Comparison of ENCODE assay signal across 12 cellular contexts in genomic region chr14:89283327-89284060, GRCh38.
DNase-seq lines count a peak whose midpoint lies in the region; ATAC-seq and TF ChIP-seq lines count a peak whose summit lies in the region.
"Had no signal": no experiment of that assay in that cellular context is flagged by ENCODE, and none has a peak within 500 bp of the region (broad histone marks: within the 10 kb centered on the region; RNA-seq: fewer than 3 reads in every experiment).

No MANE protein-coding gene starts in this region.

- DNase-seq in stimulated activated naive CD4-positive, alpha-beta T cell treated with Interleukin-2 at 50 U/mL for 16 hours (lab: John Stamatoyannopoulos, UW): peak; percentile 6
- DNase-seq in stimulated activated naive CD4-positive, alpha-beta T cell (lab: John Stamatoyannopoulos, UW): no peak
- DNase-seq in activated T-helper 2 cell treated with anti-CD3 and anti-CD28 coated beads, Interferon-gamma antibody, Interleukin-2, Interleukin-4, amounts not matched to agents 10 μg/mL and 5 μg/mL and 100 μg/mL, durations not matched to agents 14 hours and 24 hours and 36 hours (ENCODE audit: low spot score): no peak
- DNase-seq in osteoblast (ENCODE audit: insufficient read length, low spot score, missing footprints): no peak
- no peak for DNase-seq in germinal center (ENCODE audit: low spot score)
- DNase-seq in body of pancreas: no peak
- no peak for DNase-seq in DMS53 treated with DMSO at 0.1 percent for 48 hours (lab: John Stamatoyannopoulos, UW; ENCODE audit: unreplicated experiment)
- DNase-seq: PC-9 had no signal

- no peak for TF ChIP-seq POLR2A in body of pancreas (IDR thresholded peaks at IDR 0.05)

- no peaks in the 10 kb centered on the region for H4K20me1 ChIP-seq in osteoblast (ENCODE audit: insufficient read depth, low read length)

- no peaks in the 10 kb centered on the region for H3K27me3 Mint-ChIP-seq in activated T-helper 2 cell treated with anti-CD3 and anti-CD28 coated beads, Interferon-gamma antibody, Interleukin-2, Interleukin-4, amounts not matched to agents 10 μg/mL and 5 μg/mL and 100 μg/mL, durations not matched to agents 14 hours and 24 hours and 36 hours (ENCODE audit: low read depth)

- no peak for TF ChIP-seq CTCF in osteoblast (IDR thresholded peaks at IDR 0.05; ENCODE audit: extremely low read depth, low read depth, low read length)
- no peak for TF ChIP-seq CTCF in body of pancreas (IDR thresholded peaks at IDR 0.05)

- H3K27ac ChIP-seq in osteoblast (ENCODE audit: low read depth, low read length) (no peak overlapping the region), body of pancreas (no peak overlapping the region)
- H3K27ac ChIP-seq: BLaER1 treated with 17β-estradiol and CSF1 and Interleukin-3, amounts not matched to agents 10 nM and 100 nM; PC-9; tibial nerve had no signal

- no peaks in the 10 kb centered on the region for H3K27me3 ChIP-seq in osteoblast (ENCODE audit: insufficient read depth, low read length)
- no peaks in the 10 kb centered on the region for H3K27me3 ChIP-seq in body of pancreas
- H3K27me3 ChIP-seq: BLaER1 treated with 17β-estradiol and CSF1 and Interleukin-3, amounts not matched to agents 10 nM and 100 nM; tibial nerve had no signal

- H3K9me3 ChIP-seq in osteoblast (ENCODE audit: low read depth, low read length) (no peaks in the 10 kb centered on the region), body of pancreas (no peaks in the 10 kb centered on the region)
- H3K9me3 ChIP-seq: tibial nerve had no signal

- intact Hi-C loops in activated T-helper 2 cell treated with anti-CD3 and anti-CD28 coated beads, Interferon-gamma antibody, Interleukin-2, Interleukin-4, amounts not matched to agents 10 μg/mL and 5 μg/mL and 100 μg/mL, durations not matched to agents 14 hours and 24 hours and 36 hours (cut with micrococcal nuclease): no loop called here
- intact Hi-C loops in body of pancreas (cut with DNase I): no loop called here

- peaks cover 80% of the 10 kb centered on the region for H3K4me1 Mint-ChIP-seq in activated T-helper 2 cell treated with anti-CD3 and anti-CD28 coated beads, Interferon-gamma antibody, Interleukin-2, Interleukin-4, amounts not matched to agents 10 μg/mL and 5 μg/mL and 100 μg/mL, durations not matched to agents 14 hours and 24 hours and 36 hours (ENCODE audit: low read depth)

- ATAC-seq in HG03066 (IDR thresholded peaks at IDR 0.05; ENCODE audit: low read depth, unreplicated experiment) (peak; percentile 90), body of pancreas (no peak)
- ATAC-seq: K562 had no signal

- peak overlapping the region; percentile 80 for H3K27ac Mint-ChIP-seq in activated T-helper 2 cell treated with anti-CD3 and anti-CD28 coated beads, Interferon-gamma antibody, Interleukin-2, Interleukin-4, amounts not matched to agents 10 μg/mL and 5 μg/mL and 100 μg/mL, durations not matched to agents 14 hours and 24 hours and 36 hours

- peak overlapping the region; percentile 7 for H3K4me3 Mint-ChIP-seq in activated T-helper 2 cell treated with anti-CD3 and anti-CD28 coated beads, Interferon-gamma antibody, Interleukin-2, Interleukin-4, amounts not matched to agents 10 μg/mL and 5 μg/mL and 100 μg/mL, durations not matched to agents 14 hours and 24 hours and 36 hours (ENCODE audit: low read depth)

- no peak overlapping the region for H2AFZ ChIP-seq in osteoblast (ENCODE audit: low read length)
- H2AFZ ChIP-seq: PC-9 had no signal

- H3K4me2 ChIP-seq in osteoblast (ENCODE audit: insufficient read depth, low read length): no peak overlapping the region
- H3K4me2 ChIP-seq: BLaER1 treated with 17β-estradiol and CSF1 and Interleukin-3, amounts not matched to agents 10 nM and 100 nM; PC-9 had no signal

- H3K36me3 ChIP-seq in osteoblast (ENCODE audit: insufficient read depth, low read length) (no peaks in the 10 kb centered on the region), body of pancreas (replicated peaks in 1 of 2; ENCODE audit: insufficient read depth in 1 of 2, low read depth in 2 of 2) (peaks cover 0 to 2% of the 10 kb centered on the region in 2 donors)

- no peaks in the 10 kb centered on the region for H3K79me2 ChIP-seq in osteoblast (ENCODE audit: insufficient read depth, low read length)

- no peaks in the 10 kb centered on the region for H3K9me3 Mint-ChIP-seq in activated T-helper 2 cell treated with anti-CD3 and anti-CD28 coated beads, Interferon-gamma antibody, Interleukin-2, Interleukin-4, amounts not matched to agents 10 μg/mL and 5 μg/mL and 100 μg/mL, durations not matched to agents 14 hours and 24 hours and 36 hours

- H3K4me1 ChIP-seq in osteoblast (ENCODE audit: insufficient read depth, low read length) (peaks cover 12% of the 10 kb centered on the region), body of pancreas (peaks cover 30% of the 10 kb centered on the region)

- WGBS in body of pancreas, 2 donors: 77 to 93% methylated on average over 6 of the region's 6 CpGs

- H3K4me3 ChIP-seq in osteoblast (ENCODE audit: insufficient read depth, low read length) (no peak overlapping the region), body of pancreas (no peak overlapping the region)
- H3K4me3 ChIP-seq: BLaER1 treated with 17β-estradiol and CSF1 and Interleukin-3, amounts not matched to agents 10 nM and 100 nM; K562; PC-9; tibial nerve had no signal

- H3K36me3 Mint-ChIP-seq in activated T-helper 2 cell treated with anti-CD3 and anti-CD28 coated beads, Interferon-gamma antibody, Interleukin-2, Interleukin-4, amounts not matched to agents 10 μg/mL and 5 μg/mL and 100 μg/mL, durations not matched to agents 14 hours and 24 hours and 36 hours (ENCODE audit: low read depth): peaks cover 67% of the 10 kb centered on the region
